In the genomic region with DNA sequence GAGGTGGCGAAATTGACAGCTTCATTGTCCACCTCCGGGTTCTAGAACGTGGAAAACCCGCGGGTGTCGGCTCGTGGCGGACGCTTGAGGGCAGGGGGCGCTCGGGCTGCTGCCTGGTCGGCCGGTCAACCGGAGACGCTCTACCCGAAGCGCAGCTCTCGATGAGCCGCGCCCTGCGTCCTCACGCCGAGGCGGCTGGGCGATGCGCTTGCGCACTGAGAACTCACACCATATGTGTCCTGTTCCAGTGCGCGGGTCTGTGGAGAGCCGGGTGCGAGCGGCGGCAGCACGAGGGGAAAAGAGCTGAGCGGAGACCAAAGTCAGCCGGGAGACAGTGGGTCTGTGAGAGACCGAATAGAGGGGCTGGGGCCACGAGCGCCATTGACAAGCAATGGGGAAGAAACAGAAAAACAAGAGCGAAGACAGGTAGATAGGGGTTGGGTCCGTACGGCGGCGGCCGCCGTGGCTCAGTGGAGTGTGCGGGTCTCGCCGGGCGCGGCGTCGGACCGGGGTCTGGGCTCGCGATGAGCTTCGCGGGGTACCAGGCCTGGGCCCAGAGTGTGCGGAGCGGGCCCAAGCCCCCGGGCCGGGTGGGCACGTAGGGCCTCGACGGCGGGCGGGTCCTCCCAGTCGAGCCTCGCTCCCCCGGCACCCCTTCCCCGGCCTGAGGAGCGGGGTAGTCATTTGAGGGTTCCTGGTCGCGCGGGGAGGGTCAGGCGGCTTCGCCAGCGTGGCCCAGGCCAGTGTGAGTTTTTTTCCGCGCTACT, we compare ENCODE assay signal across 8 cellular contexts. TPM values are rescaled to one million over a fixed set of nuclear protein-coding genes. Genes with fewer than 3 reads are reported as not detected.
DNase-seq lines count a peak whose midpoint lies in the region; ATAC-seq and TF ChIP-seq lines count a peak whose summit lies in the region.

A gene with protein sequence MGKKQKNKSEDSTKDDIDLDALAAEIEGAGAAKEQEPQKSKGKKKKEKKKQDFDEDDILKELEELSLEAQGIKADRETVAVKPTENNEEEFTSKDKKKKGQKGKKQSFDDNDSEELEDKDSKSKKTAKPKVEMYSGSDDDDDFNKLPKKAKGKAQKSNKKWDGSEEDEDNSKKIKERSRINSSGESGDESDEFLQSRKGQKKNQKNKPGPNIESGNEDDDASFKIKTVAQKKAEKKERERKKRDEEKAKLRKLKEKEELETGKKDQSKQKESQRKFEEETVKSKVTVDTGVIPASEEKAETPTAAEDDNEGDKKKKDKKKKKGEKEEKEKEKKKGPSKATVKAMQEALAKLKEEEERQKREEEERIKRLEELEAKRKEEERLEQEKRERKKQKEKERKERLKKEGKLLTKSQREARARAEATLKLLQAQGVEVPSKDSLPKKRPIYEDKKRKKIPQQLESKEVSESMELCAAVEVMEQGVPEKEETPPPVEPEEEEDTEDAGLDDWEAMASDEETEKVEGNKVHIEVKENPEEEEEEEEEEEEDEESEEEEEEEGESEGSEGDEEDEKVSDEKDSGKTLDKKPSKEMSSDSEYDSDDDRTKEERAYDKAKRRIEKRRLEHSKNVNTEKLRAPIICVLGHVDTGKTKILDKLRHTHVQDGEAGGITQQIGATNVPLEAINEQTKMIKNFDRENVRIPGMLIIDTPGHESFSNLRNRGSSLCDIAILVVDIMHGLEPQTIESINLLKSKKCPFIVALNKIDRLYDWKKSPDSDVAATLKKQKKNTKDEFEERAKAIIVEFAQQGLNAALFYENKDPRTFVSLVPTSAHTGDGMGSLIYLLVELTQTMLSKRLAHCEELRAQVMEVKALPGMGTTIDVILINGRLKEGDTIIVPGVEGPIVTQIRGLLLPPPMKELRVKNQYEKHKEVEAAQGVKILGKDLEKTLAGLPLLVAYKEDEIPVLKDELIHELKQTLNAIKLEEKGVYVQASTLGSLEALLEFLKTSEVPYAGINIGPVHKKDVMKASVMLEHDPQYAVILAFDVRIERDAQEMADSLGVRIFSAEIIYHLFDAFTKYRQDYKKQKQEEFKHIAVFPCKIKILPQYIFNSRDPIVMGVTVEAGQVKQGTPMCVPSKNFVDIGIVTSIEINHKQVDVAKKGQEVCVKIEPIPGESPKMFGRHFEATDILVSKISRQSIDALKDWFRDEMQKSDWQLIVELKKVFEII (plus strand): TSS at position 226 of the 767 bp plus-strand sequence. CDS start 166 bp downstream, at position 392.

- CTCF ChIA-PET in CD4-positive, alpha-beta T cell (lab: Charles Lee) = interaction anchor here (0.6 to 2.4 kb wide), 18 partner anchors 9 to 732 kb away, joined by 3 to 11 read pairs (median 4); partner anchors contain the start of genes C2orf15, COA5, LIPT1 and MITD1

- H3K36me3 ChIP-seq in left lung = peaks cover 0 to 7% of the 10 kb centered on the region in 2 donors

- POLR2A ChIA-PET in CD4-positive, alpha-beta T cell (lab: Charles Lee) = interaction anchor here (0.6 to 3.8 kb wide), 14 partner anchors 10 to 1332 kb away, joined by 3 to 33 read pairs (median 4); partner anchors contain the start of genes AFF3, C2orf15, LIPT1 and MGAT4A

- H3K36me3 Mint-ChIP-seq in CD4-positive, alpha-beta T cell (ENCODE audit: low read depth) = peaks cover 9% of the 10 kb centered on the region

- intact Hi-C loops in CD4-positive, alpha-beta T cell (cut with DNase I, micrococcal nuclease) = loop anchor here (1.0 to 10.0 kb wide), 3 partner anchors 153 to 1693 kb away; partner anchors contain the start of genes REV1 (in 2 of the 2), COX5B (in 1 of the 2) and TMEM131 (in 1 of the 2)
- intact Hi-C loops in left lung (cut with DNase I) = loop anchor here in 1 of 2 donors (10.0 kb wide), 1 partner anchor 153 kb away; the partner anchor contains the start of genes MITD1 and MRPL30

- no peaks in the 10 kb centered on the region for H3K9me3 ChIP-seq in CD4-positive, alpha-beta T cell (ENCODE audit: control insufficient read depth, low read length)
- H3K9me3 ChIP-seq in left lung = no peaks in the 10 kb centered on the region

- peak within 1 kb of the TSS; percentile 79 for H3K27ac ChIP-seq in CD4-positive, alpha-beta T cell (ENCODE audit: low read depth, low read length)
- peak within 1 kb of the TSS; percentile 88 to 95 for H3K27ac ChIP-seq in left lung

- no peaks in the 10 kb centered on the region for H3K27me3 Mint-ChIP-seq in CD4-positive, alpha-beta T cell

- peaks cover 16 to 47% of the 10 kb centered on the region in 2 donors for H3K4me1 ChIP-seq in left lung

- peak; percentile 58 for ATAC-seq in CD4-positive, alpha-beta T cell (ENCODE audit: poor library complexity)
- ATAC-seq in GM19395 (IDR thresholded peaks at IDR 0.05; ENCODE audit: unreplicated experiment) (peak; percentile 58), HG03558 (IDR thresholded peaks at IDR 0.05; ENCODE audit: extremely low read depth, unreplicated experiment) (peak; percentile 44), left lung (peak; percentile 92)

- no peak within 1 kb of the TSS for H3K27ac Mint-ChIP-seq in CD4-positive, alpha-beta T cell

- peak within 1 kb of the TSS; percentile 66 to 97 for H3K4me3 ChIP-seq in left lung

- H3K4me1 Mint-ChIP-seq in CD4-positive, alpha-beta T cell (ENCODE audit: low read depth) = peaks cover 40% of the 10 kb centered on the region

- no peak within 1 kb of the TSS for H3K4me3 Mint-ChIP-seq in CD4-positive, alpha-beta T cell

- DNase-seq in CD4-positive, alpha-beta T cell = peak; percentile 82 to 95 (median 92)
- DNase-seq in NCI-H69 (lab: John Stamatoyannopoulos, UW) (peak; percentile 96), dermis blood vessel endothelial cell (peak; percentile 99), left lung (peak; percentile 98 to 100)
- peak; percentile 91 for DNase-seq in activated CD4-positive, alpha-beta T cell treated with anti-CD3 and anti-CD28 coated beads, Interleukin-2, amount 50 U/mL, for 1 hour
- DNase-seq in stimulated activated CD4-positive, alpha-beta T cell treated with anti-CD3 and anti-CD28 coated beads, Interleukin-2, amount 100 ng/mL, for 4 hours (ENCODE audit: low read depth) = peak; percentile 89

- no peaks in the 10 kb centered on the region for H3K9me3 Mint-ChIP-seq in CD4-positive, alpha-beta T cell

- TF ChIP-seq CTCF in CD4-positive, alpha-beta T cell (IDR thresholded peaks at IDR 0.05) = peak; percentile 74
- TF ChIP-seq CTCF in left lung (IDR thresholded peaks at IDR 0.05) = peak; percentile 54 to 55

- no peaks in the 10 kb centered on the region for H3K27me3 ChIP-seq in CD4-positive, alpha-beta T cell (ENCODE audit: control insufficient read depth, insufficient read depth, low read length)
- no peaks in the 10 kb centered on the region for H3K27me3 ChIP-seq in left lung

RNA-seq across cellular contexts. Expression of the gene that starts here (rescaled TPM):
- 10 to 100 TPM; 27.8 to 33.2 TPM for total RNA-seq in CD4-positive, alpha-beta T cell
- total RNA-seq in dermis blood vessel endothelial cell (20.8 and 45.6 TPM in 2 replicates), left lung (10 to 100 TPM; 27.6 to 37.4 TPM)

Comparison
In these comparisons a context has a peak if more than half of its experiments do, and no peak if none do; other contexts are left out.
1. Peak in every context shown above with its lines: DNase-seq, ATAC-seq, H3K4me3 ChIP-seq and H3K27ac ChIP-seq.